ENCODE assay signal across 24 cellular contexts in genomic region chr20:18718129-18718528, GRCh38.
DNase-seq lines count a peak whose midpoint lies in the region; ATAC-seq and TF ChIP-seq lines count a peak whose summit lies in the region.
"Had no signal": no experiment of that assay in that cellular context is flagged by ENCODE, and none has a peak within 500 bp of the region (broad histone marks: within the 10 kb centered on the region; RNA-seq: fewer than 3 reads in every experiment).

No MANE protein-coding gene starts in this region.

- TF ChIP-seq CTCF in C4-2B (conservative IDR thresholded peaks at IDR 0.05) (0 out of 2 replicates have a peak, but pooled peaks have one; percentile 13), GM12875 (IDR thresholded peaks at IDR 0.05; ENCODE audit: borderline replicate concordance, insufficient read depth, low read depth, low read length) (peak; percentile 19; the same call in 1 of the 2 replicates), epithelial cell of esophagus (IDR thresholded peaks at IDR 0.05; ENCODE audit: insufficient read depth, low read depth, low read length, missing control alignments) (peak; percentile 16)

- no peak for ATAC-seq in HG03342 (IDR thresholded peaks at IDR 0.05; ENCODE audit: unreplicated experiment)
- ATAC-seq: activated CD8-positive, alpha-beta memory T cell treated with anti-CD3 and anti-CD28 coated beads, Interleukin-2, amount 10 ng/mL, durations not matched to agents 7 days and 5 days; body of pancreas; CD8-positive, alpha-beta T cell; left lung; stimulated activated naive CD8-positive, alpha-beta T cell treated with anti-CD3 and anti-CD28 coated beads, Interleukin-15, Interleukin-2, amounts not matched to agents 100 U/mL and 50 U/mL, for 24 hours had no signal

- H3K27ac ChIP-seq in C4-2B = no peak overlapping the region
- H3K27ac ChIP-seq: body of pancreas, colonic mucosa, left lung, tibial nerve had no signal

- H3K4me3 ChIP-seq in GM12875 (ENCODE audit: low read depth, low read length) (no peak overlapping the region), epithelial cell of esophagus (ENCODE audit: low read length) (no peak overlapping the region)
- H3K4me3 ChIP-seq: body of pancreas, colonic mucosa, left lung, smooth muscle cell, tibial nerve had no signal

- DNase-seq in NCI-H69 (lab: John Stamatoyannopoulos, UW) = peak; percentile 35
- no peak for DNase-seq in epithelial cell of esophagus (ENCODE audit: low read depth)
- DNase-seq in kidney glomerular epithelial cell (lab: John Stamatoyannopoulos, UW) = no peak
- no peak for DNase-seq in amygdala (lab: John Stamatoyannopoulos, UW)
- no peak for DNase-seq in HuH-7 (ENCODE audit: low spot score)
- DNase-seq: activated CD4-positive, alpha-beta T cell treated with anti-CD3 and anti-CD28 coated beads for 48 hours; activated CD8-positive, alpha-beta memory T cell treated with anti-CD3 and anti-CD28 coated beads, Interleukin-2, amount 10 ng/mL, durations not matched to agents 7 days and 5 days; activated naive CD8-positive, alpha-beta T cell treated with anti-CD3 and anti-CD28 coated beads, Interleukin-2, amount 10 ng/mL, durations not matched to agents 7 days and 5 days; body of pancreas; CD8-positive, alpha-beta T cell; colonic mucosa; DMS53; GF-D8; head of caudate nucleus; KBM-7; left lung; NCI-H2081; stimulated activated CD4-positive, alpha-beta T cell treated with anti-CD3 and anti-CD28 coated beads, Interleukin-4, amount 100 ng/mL, for 1 hour; stimulated activated naive CD8-positive, alpha-beta T cell treated with anti-CD3 and anti-CD28 coated beads, Interleukin-15, Interleukin-2, amounts not matched to agents 100 U/mL and 50 U/mL, for 24 hours had no signal
